18 cellular contexts compared by ENCODE assay signal in genomic region chr1:221945669-221946068, GRCh38.
"Had no signal": no experiment of that assay in that cellular context is flagged by ENCODE, and none has a peak within 500 bp of the region (broad histone marks: within the 10 kb centered on the region; RNA-seq: fewer than 3 reads in every experiment).

No MANE protein-coding gene starts in this region.

- FAIRE-seq: endothelial cell of umbilical vein had no signal

- H3K27ac ChIP-seq: cardiac muscle cell, esophagus muscularis mucosa, hepatocyte, lower lobe of right lung, ovary, psoas muscle, skin epidermis had no signal

- H3K4me3 ChIP-seq: cardiac muscle cell, esophagus muscularis mucosa, hepatocyte, lower lobe of right lung, ovary, psoas muscle, skin epidermis had no signal

- H3K4me1 ChIP-seq: esophagus muscularis mucosa, lower lobe of right lung, psoas muscle had no signal

- DNase-seq: activated CD4-positive, alpha-beta T cell treated with anti-CD3 and anti-CD28 coated beads for 1 hour; activated CD4-positive, alpha-beta T cell treated with anti-CD3 and anti-CD28 coated beads, Interleukin-2, amount 50 U/mL, for 4 hours; activated gamma-delta T cell treated with Interleukin-2 at 50 U/mL for 16 hours; activated naive CD8-positive, alpha-beta T cell treated with anti-CD3 and anti-CD28 coated beads for 36 hours; amniotic stem cell; effector CD8-positive, alpha-beta T cell; islet precursor cell; left colon; lower lobe of right lung; naive thymus-derived CD8-positive, alpha-beta T cell; ovary; psoas muscle; right cardiac atrium had no signal

- H3K27me3 ChIP-seq: cardiac muscle cell, esophagus muscularis mucosa, hepatocyte, ovary had no signal

- H3K4me2 ChIP-seq: hepatocyte had no signal

- H3K9me3 ChIP-seq: ovary had no signal

- H3K36me3 ChIP-seq: cardiac muscle cell, esophagus muscularis mucosa, lower lobe of right lung, ovary had no signal

- H2AFZ ChIP-seq: hepatocyte had no signal

- H3K79me2 ChIP-seq: hepatocyte had no signal
